Comparison of ENCODE assay signal across 25 cellular contexts in genomic region chr6:60643870-60644269, GRCh38.
DNase-seq lines count a peak whose midpoint lies in the region; ATAC-seq and TF ChIP-seq lines count a peak whose summit lies in the region.
"Had no signal": no experiment of that assay in that cellular context is flagged by ENCODE, and none has a peak within 500 bp of the region (broad histone marks: within the 10 kb centered on the region; RNA-seq: fewer than 3 reads in every experiment).

No MANE protein-coding gene starts in this region.

- H3K27me3 ChIP-seq in iPS DF 6.9 (ENCODE audit: control insufficient read depth, insufficient read depth, low read length), result no peaks in the 10 kb centered on the region
- H3K27me3 ChIP-seq in liver (ENCODE audit: control insufficient read depth in 4 of 4, insufficient read depth in 4 of 4, low read length in 3 of 4), result no peaks in the 10 kb centered on the region

- H3K4me3 ChIP-seq in iPS DF 6.9 (ENCODE audit: low read length), result no peak overlapping the region
- H3K4me3 ChIP-seq in liver (ENCODE audit: low read depth in 1 of 3, low read length in 3 of 3), result no peak overlapping the region
- H3K4me3 ChIP-seq: K562, SK-N-MC had no signal

- WGBS in iPS DF 6.9 (ENCODE audit: insufficient coverage, insufficient read length), result no CpG with 5 or more reads among the region's 1 CpG
- WGBS in liver, result 46% methylated on average over 1 of the region's 1 CpG

- DNase-seq in HuH-7.5 (ENCODE audit: low spot score) (peak; percentile 20), iPS DF 6.9 (ENCODE audit: low read depth, low spot score) (peak; percentile 1), GM20000 (ENCODE audit: low spot score) (no peak), DMS153 treated with DMSO at 0.1 percent for 48 hours (lab: John Stamatoyannopoulos, UW; ENCODE audit: unreplicated experiment) (no peak)
- DNase-seq: Caco-2; CD8-positive, alpha-beta T cell; DMS79 treated with DMSO at 0.1 percent for 48 hours; GOT3; Kasumi-1; NCI-H1092 treated with DMSO at 0.1 percent for 48 hours; NCI-H1436 treated with DMSO at 0.1 percent for 48 hours; NCI-H187 treated with DMSO at 0.1 percent for 48 hours; NCI-H2171 treated with DMSO at 0.1 percent for 48 hours; NCI-H345; NCI-H510A treated with DMSO at 0.1 percent for 48 hours; NCI-H748 treated with DMSO at 0.1 percent for 48 hours; SIG-M5 had no signal

- H3K9me3 ChIP-seq in iPS DF 6.9 (ENCODE audit: control insufficient read depth, insufficient read depth, low read length), result no peaks in the 10 kb centered on the region
- H3K9me3 ChIP-seq in liver (ENCODE audit: control insufficient read depth in 4 of 4, low read length in 3 of 4), result no peaks in the 10 kb centered on the region
- H3K9me3 ChIP-seq: Caco-2 had no signal

- H3K4me1 ChIP-seq in iPS DF 6.9 (ENCODE audit: control insufficient read depth, insufficient read depth, low read length), result no peaks in the 10 kb centered on the region
- no peaks in the 10 kb centered on the region for H3K4me1 ChIP-seq in liver (ENCODE audit: control insufficient read depth in 4 of 4, insufficient read depth in 4 of 4, low read length in 3 of 4)
- H3K4me1 ChIP-seq: Caco-2 had no signal

- no peaks in the 10 kb centered on the region for H3K36me3 ChIP-seq in iPS DF 6.9 (ENCODE audit: control insufficient read depth, insufficient read depth, low read length)
- no peaks in the 10 kb centered on the region for H3K36me3 ChIP-seq in liver (ENCODE audit: control insufficient read depth in 4 of 4, insufficient read depth in 3 of 4, low read depth in 1 of 4, low read length in 3 of 4)

- H3K27ac ChIP-seq in iPS DF 6.9 (ENCODE audit: low read length) (no peak overlapping the region), liver (ENCODE audit: low read depth in 1 of 2, low read length in 2 of 2) (no peak overlapping the region)
- H3K27ac ChIP-seq: C4-2B, HL-60, SK-N-MC had no signal

- no peak overlapping the region for H3K9ac ChIP-seq in liver (ENCODE audit: low read depth in 1 of 2, low read length in 2 of 2)

- TF ChIP-seq CTCF in liver (IDR thresholded peaks at IDR 0.05; ENCODE audit: low read depth, low read length, missing input control), result no peak
- no peak for TF ChIP-seq CTCF in GM20000 (IDR thresholded peaks at IDR 0.05; ENCODE audit: extremely low read depth, missing control alignments)

- no peak for TF ChIP-seq RAD21 in liver (IDR thresholded peaks at IDR 0.05)

- ATAC-seq in GM18861 (IDR thresholded peaks at IDR 0.05; ENCODE audit: unreplicated experiment) (no peak), GM19467 (IDR thresholded peaks at IDR 0.05; ENCODE audit: unreplicated experiment) (no peak)
- ATAC-seq: CD8-positive, alpha-beta T cell; HCT116; K562 had no signal

TF ChIP-seq in liver, 16 proteins besides CTCF, POLR2A, EP300 and RAD21:
- TF ChIP-seq GABPA (IDR thresholded peaks at IDR 0.05 in 1 of 2, conservative IDR thresholded peaks at IDR 0.05 in 1 of 2), result no peak
- TF ChIP-seq YY1 (IDR thresholded peaks at IDR 0.05), result peak; percentile 25
- no peak for TF ChIP-seq FOXA1 (IDR thresholded peaks at IDR 0.05)
- TF ChIP-seq HNF4A (conservative IDR thresholded peaks at IDR 0.05), result peak in 1 of 2 donors; percentile 22

Comparison
In these comparisons a context has a peak if more than half of its experiments do, and no peak if none do; other contexts are left out.
1. DNase-seq: peak in HuH-7.5 (single experiment) and iPS DF 6.9 (single experiment); none in GM20000 (single experiment) and DMS153 treated with DMSO at 0.1 percent for 48 hours (single experiment).